In the genomic region with DNA sequence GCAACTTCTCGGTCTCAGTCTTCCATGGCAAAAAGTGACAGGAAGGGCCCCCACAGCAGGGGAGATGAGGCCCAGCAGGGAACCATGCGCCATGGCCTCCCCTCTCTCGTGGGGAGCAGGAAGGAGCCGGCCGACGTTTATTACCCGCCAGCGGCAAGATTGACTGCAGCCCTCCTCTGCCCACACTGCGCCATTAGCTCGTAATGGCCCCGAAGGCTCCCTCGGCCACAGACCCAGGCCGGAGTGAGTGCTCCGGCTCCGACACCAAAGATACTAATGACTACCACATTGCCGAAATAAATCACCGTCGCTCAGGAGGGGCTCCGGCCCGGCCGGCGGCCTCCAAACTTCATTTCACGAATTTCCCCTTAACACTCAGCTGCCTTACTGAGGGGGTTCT, we compare ENCODE assay signal across 15 cellular contexts.
DNase-seq lines count a peak whose midpoint lies in the region; ATAC-seq and TF ChIP-seq lines count a peak whose summit lies in the region.
"Had no signal": no experiment of that assay in that cellular context is flagged by ENCODE, and none has a peak within 500 bp of the region (broad histone marks: within the 10 kb centered on the region; RNA-seq: fewer than 3 reads in every experiment).

No MANE protein-coding gene starts in this region.

- CTCF ChIA-PET in activated CD4-positive, alpha-beta T cell treated with anti-CD3 and anti-CD28 coated beads for 36 hours (lab: Charles Lee) = interaction anchor here (0.5 to 0.6 kb wide), 2 partner anchors 189 to 220 kb away, joined by 3 read pairs; no protein-coding TSS in a partner anchor

- DNase-seq in ecto neural progenitor cell (ENCODE audit: low spot score) (peak; percentile 36), type B pancreatic cell (ENCODE audit: extremely low spot score, unreplicated experiment) (peak; percentile 69), RPMI8226 (no peak)
- no peak for DNase-seq in activated CD4-positive, alpha-beta T cell treated with anti-CD3 and anti-CD28 coated beads for 36 hours
- DNase-seq in activated naive CD4-positive, alpha-beta T cell (lab: John Stamatoyannopoulos, UW) = no peak
- DNase-seq: ACHN, C1 segment of cervical spinal cord, DND-41, MV-4-11, NCI-H510A, NCI-H82, OCI-M1, SHP77 had no signal

- peaks cover 65% of the 10 kb centered on the region for H3K4me1 Mint-ChIP-seq in nephron
- H3K4me1 Mint-ChIP-seq in type B pancreatic cell (ENCODE audit: unreplicated experiment) = peaks cover 53% of the 10 kb centered on the region
- peaks cover 6% of the 10 kb centered on the region for H3K4me1 Mint-ChIP-seq in activated CD4-positive, alpha-beta T cell treated with anti-CD3 and anti-CD28 coated beads for 36 hours

- intact Hi-C loops in activated CD4-positive, alpha-beta T cell treated with anti-CD3 and anti-CD28 coated beads for 36 hours (cut with DNase I, micrococcal nuclease) = no loop called here

- ATAC-seq in SK-N-SH treated with all-trans-retinoic acid at 6 μM for 48 hours = peak; percentile 19; the same call in 1 of the 3 replicates
- no peak for ATAC-seq in activated CD4-positive, alpha-beta T cell treated with anti-CD3 and anti-CD28 coated beads for 36 hours

- POLR2A ChIA-PET in activated CD4-positive, alpha-beta T cell treated with anti-CD3 and anti-CD28 coated beads for 36 hours (lab: Charles Lee) = no interaction called here

- H3K27ac Mint-ChIP-seq in nephron (peak overlapping the region; percentile 62 to 91 (median 77)), type B pancreatic cell (peak overlapping the region; percentile 36)
- H3K27ac Mint-ChIP-seq in activated CD4-positive, alpha-beta T cell treated with anti-CD3 and anti-CD28 coated beads for 36 hours = no peak overlapping the region

- H3K36me3 Mint-ChIP-seq in nephron (ENCODE audit: low read depth) (no peaks in the 10 kb centered on the region), type B pancreatic cell (no peaks in the 10 kb centered on the region)
- no peaks in the 10 kb centered on the region for H3K36me3 Mint-ChIP-seq in activated CD4-positive, alpha-beta T cell treated with anti-CD3 and anti-CD28 coated beads for 36 hours (ENCODE audit: low read depth)

- no peaks in the 10 kb centered on the region for H3K9me3 Mint-ChIP-seq in nephron
- H3K9me3 Mint-ChIP-seq in type B pancreatic cell = no peaks in the 10 kb centered on the region
- no peaks in the 10 kb centered on the region for H3K9me3 Mint-ChIP-seq in activated CD4-positive, alpha-beta T cell treated with anti-CD3 and anti-CD28 coated beads for 36 hours (ENCODE audit: low read depth)

- no peak for TF ChIP-seq CTCF in nephron (IDR thresholded peaks at IDR 0.05; ENCODE audit: unreplicated experiment in 3 of 3)
- no peak for TF ChIP-seq CTCF in type B pancreatic cell (conservative IDR thresholded peaks at IDR 0.05)

- H3K27me3 Mint-ChIP-seq in nephron (ENCODE audit: low read depth) (peaks cover 4% of the 10 kb centered on the region), type B pancreatic cell (peaks cover 4% of the 10 kb centered on the region)
- H3K27me3 Mint-ChIP-seq in activated CD4-positive, alpha-beta T cell treated with anti-CD3 and anti-CD28 coated beads for 36 hours = no peaks in the 10 kb centered on the region

- H3K4me3 Mint-ChIP-seq in nephron (peak overlapping the region in 2 of 3 experiments; percentile 9 to 49), type B pancreatic cell (peak overlapping the region; percentile 36)
- no peak overlapping the region for H3K4me3 Mint-ChIP-seq in activated CD4-positive, alpha-beta T cell treated with anti-CD3 and anti-CD28 coated beads for 36 hours

TF ChIP-seq in SK-N-SH treated with all-trans-retinoic acid at 6 μM for 48 hours, 23 proteins besides CTCF, POLR2A, EP300 and RAD21:
- TF ChIP-seq ZNF70 (CRISPR knock-in tag; IDR thresholded peaks at IDR 0.05) (peak; percentile 15; the same call in 1 of the 2 replicates), ZFP30 (CRISPR knock-in tag; IDR thresholded peaks at IDR 0.05) (no peak), TCF4 (CRISPR knock-in tag; IDR thresholded peaks at IDR 0.05; ENCODE audit: borderline replicate concordance) (peak; percentile 65; the same call in 1 of the 2 replicates)

Comparison
In these comparisons a context has a peak if more than half of its experiments do, and no peak if none do; other contexts are left out.
1. DNase-seq: peak in ecto neural progenitor cell (single experiment) and type B pancreatic cell (single experiment); none in activated CD4-positive, alpha-beta T cell treated with anti-CD3 and anti-CD28 coated beads for 36 hours (single experiment), activated naive CD4-positive, alpha-beta T cell (0 of 4) and RPMI8226 (single experiment).